ENCODE assay signal across 1 cellular context in genomic region chr7:116242759-116243158, GRCh38.
TF ChIP-seq lines count a peak whose summit lies in the region.

No MANE protein-coding gene starts in this region.

TF ChIP-seq in IMR-90, 13 proteins besides CTCF, POLR2A, EP300 and RAD21:
- TF ChIP-seq MXI1 (IDR thresholded peaks at IDR 0.05; ENCODE audit: borderline replicate concordance, low read depth, low read length): no peak
- TF ChIP-seq RFX5 (IDR thresholded peaks at IDR 0.05; ENCODE audit: low read depth, low read length): no peak
- TF ChIP-seq CHD1 (IDR thresholded peaks at IDR 0.05; ENCODE audit: low read depth, low read length): no peak
- no peak for TF ChIP-seq USF2 (IDR thresholded peaks at IDR 0.05; ENCODE audit: low read depth, low read length)
- peak; percentile 62 for TF ChIP-seq CEBPB (IDR thresholded peaks at IDR 0.05; ENCODE audit: low read depth, low read length)
- no peak for TF ChIP-seq NFE2L2 (IDR thresholded peaks at IDR 0.05; ENCODE audit: low read depth, low read length)
